Comparison of ENCODE assay signal across 27 cellular contexts in the genomic region with DNA sequence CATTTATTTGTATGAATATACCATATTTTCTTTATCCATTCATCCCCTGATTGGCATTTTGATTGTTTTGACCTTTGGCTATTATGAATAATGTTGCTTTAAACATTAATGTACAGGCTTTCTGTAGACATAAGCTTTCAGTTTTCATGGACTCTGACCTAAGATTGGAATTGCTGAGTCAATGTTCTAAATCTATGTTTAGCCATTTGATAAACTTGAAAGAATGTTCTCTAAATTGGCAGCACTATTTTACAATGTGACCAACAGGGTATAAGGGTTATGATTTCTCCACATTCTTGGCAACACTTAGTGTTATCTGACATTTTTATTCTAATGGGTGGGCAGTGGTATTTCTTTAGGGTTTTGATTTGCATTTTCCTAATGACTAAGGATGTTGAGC.
DNase-seq lines count a peak whose midpoint lies in the region; ATAC-seq and TF ChIP-seq lines count a peak whose summit lies in the region.
"Had no signal": no experiment of that assay in that cellular context is flagged by ENCODE, and none has a peak within 500 bp of the region (broad histone marks: within the 10 kb centered on the region; RNA-seq: fewer than 3 reads in every experiment).

No MANE protein-coding gene starts in this region.

- H3K27me3 ChIP-seq in right atrium auricular region = no peaks in the 10 kb centered on the region
- H3K27me3 ChIP-seq: brain microvascular endothelial cell, suprapubic skin, upper lobe of right lung had no signal

- intact Hi-C loops in Right ventricle myocardium inferior (cut with DNase I) (no loop called here), cardiac septum (cut with DNase I) (loop anchor here (10.0 kb wide), 1 partner anchor 196 kb away; no protein-coding TSS in a partner anchor)

- H3K27ac ChIP-seq in right atrium auricular region = peak overlapping the region; percentile 20 to 72
- H3K27ac ChIP-seq: brain microvascular endothelial cell, C4-2B, lower lobe of right lung, psoas muscle, suprapubic skin, upper lobe of right lung had no signal

- H3K9me3 ChIP-seq in right atrium auricular region = no peaks in the 10 kb centered on the region
- H3K9me3 ChIP-seq: lower lobe of right lung, psoas muscle, suprapubic skin, upper lobe of right lung had no signal

- peak; percentile 64 for ATAC-seq in Right ventricle myocardium inferior
- ATAC-seq: lower lobe of right lung, psoas muscle, upper lobe of right lung had no signal

- no peaks in the 10 kb centered on the region for H3K36me3 ChIP-seq in right atrium auricular region
- H3K36me3 ChIP-seq: brain microvascular endothelial cell, lower lobe of right lung, suprapubic skin, upper lobe of right lung had no signal

- no peak overlapping the region for H3K4me3 ChIP-seq in right atrium auricular region
- H3K4me3 ChIP-seq: lower lobe of right lung, psoas muscle, suprapubic skin, upper lobe of right lung had no signal

- no peak for TF ChIP-seq CTCF in right atrium auricular region (IDR thresholded peaks at IDR 0.05)

- DNase-seq in Right ventricle myocardium inferior (ENCODE audit: missing footprints) (no peak), cardiac septum (ENCODE audit: low spot score) (no peak), fibroblast of gingiva (ENCODE audit: low read depth) (peak; percentile 21), right atrium auricular region (ENCODE audit: low spot score) (no peak), GOT3 (lab: John Stamatoyannopoulos, UW) (no peak), GM03348 (ENCODE audit: low spot score) (no peak), middle frontal gyrus (ENCODE audit: extremely low spot score, low spot score) (no peak)
- no peak for DNase-seq in NK-92 treated with Interleukin-12 subunit alpha and Interleukin-12 subunit beta, amount 100 ng/mL, for 24 hours (lab: John Stamatoyannopoulos, UW)
- DNase-seq: 8988T; activated CD4-positive, alpha-beta T cell treated with anti-CD3 and anti-CD28 coated beads, Interleukin-2, amount 50 U/mL, for 1 hour; activated effector memory CD4-positive, alpha-beta T cell treated with anti-CD3 and anti-CD28 coated beads, Interleukin-2, amount 50 U/mL, for 16 hours; activated T-cell treated with anti-CD3 and anti-CD28 coated beads, Interleukin-2, amount 50 U/mL, for 24 hours; brain microvascular endothelial cell; COR-L47; DMS79; effector CD8-positive, alpha-beta T cell; glutamatergic neuron; islet precursor cell; lower lobe of right lung; NCI-H1048; NCI-H2107; NCI-H774; psoas muscle; stimulated activated naive CD4-positive, alpha-beta T cell; upper lobe of right lung had no signal

- H3K4me1 ChIP-seq in right atrium auricular region = no peaks in the 10 kb centered on the region
- H3K4me1 ChIP-seq: lower lobe of right lung, suprapubic skin, upper lobe of right lung had no signal
